Comparison of ENCODE assay signal across 8 cellular contexts in genomic region chr2:222982010-222982908, GRCh38.
DNase-seq lines count a peak whose midpoint lies in the region; ATAC-seq lines count a peak whose summit lies in the region.

No MANE protein-coding gene starts in this region.

- peak overlapping the region; percentile 91 to 92 for H2BK12ac ChIP-seq in mesenchymal stem cell (ENCODE audit: low read length in 2 of 2)

- H2BK120ac ChIP-seq in mesenchymal stem cell (ENCODE audit: low read depth, low read length): peak overlapping the region; percentile 7

- H3K9me3 ChIP-seq in mesenchymal stem cell (ENCODE audit: control insufficient read depth, low read length): peaks cover 12% of the 10 kb centered on the region

- no peak overlapping the region for H3K23ac ChIP-seq in mesenchymal stem cell (ENCODE audit: low read length in 2 of 2)

- peak overlapping the region; percentile 87 for H4K8ac ChIP-seq in mesenchymal stem cell (ENCODE audit: low read length)

- peak overlapping the region in 1 of 2 experiments; percentile 41 for H3K14ac ChIP-seq in mesenchymal stem cell (ENCODE audit: low read length in 2 of 2)

- H3K36me3 ChIP-seq in mesenchymal stem cell (ENCODE audit: control insufficient read depth in 1 of 2, insufficient read depth in 2 of 2, low read depth in 1 of 2, low read length in 2 of 2): no peaks in the 10 kb centered on the region

- DNase-seq in NCI-H345 (lab: John Stamatoyannopoulos, UW): peak; percentile 39
- DNase-seq in NCI-H345 treated with DMSO at 0.1 percent for 48 hours (lab: John Stamatoyannopoulos, UW; ENCODE audit: unreplicated experiment): no peak
- DNase-seq in NCI-H82 (lab: John Stamatoyannopoulos, UW): peak; percentile 67
- DNase-seq in dermis microvascular lymphatic vessel endothelial cell (ENCODE audit: low read depth in 2 of 2): peak; percentile 43 to 48
- peak; percentile 92 for DNase-seq in mesenchymal stem cell
- no peak for DNase-seq in activated T-cell treated with anti-CD3 and anti-CD28 coated beads, Interleukin-2, amount 50 U/mL, for 1 hour

- H4K91ac ChIP-seq in mesenchymal stem cell (ENCODE audit: low read length): peak overlapping the region; percentile 72

- H3K27ac ChIP-seq in mesenchymal stem cell (ENCODE audit: low read length, poor library complexity, severe bottlenecking): no peak overlapping the region

- peak overlapping the region; percentile 58 to 71 for H3K4ac ChIP-seq in mesenchymal stem cell (ENCODE audit: low read depth in 1 of 2, low read length in 2 of 2)

- H3K27me3 ChIP-seq in mesenchymal stem cell (ENCODE audit: control insufficient read depth in 1 of 2, insufficient read depth in 1 of 2, low read length in 2 of 2): no peaks in the 10 kb centered on the region

- no peak overlapping the region for H3K4me2 ChIP-seq in mesenchymal stem cell (ENCODE audit: low read length, poor library complexity, severe bottlenecking)

- H3K4me3 ChIP-seq in mesenchymal stem cell (ENCODE audit: insufficient read depth in 1 of 2, low read depth in 1 of 2, low read length in 2 of 2): no peak overlapping the region

- no peaks in the 10 kb centered on the region for H3K79me1 ChIP-seq in mesenchymal stem cell (replicated peaks; ENCODE audit: low read length, poor library complexity, severe bottlenecking)

- no peak overlapping the region for H2BK5ac ChIP-seq in mesenchymal stem cell (ENCODE audit: low read depth, low read length, poor library complexity, severe bottlenecking)

- 73% methylated on average over 8 of the region's 8 CpGs for WGBS in mesenchymal stem cell

- no peak overlapping the region for H2BK15ac ChIP-seq in mesenchymal stem cell (ENCODE audit: low read depth, poor library complexity, severe bottlenecking)

- peak overlapping the region; percentile 41 to 71 for H3K18ac ChIP-seq in mesenchymal stem cell (ENCODE audit: low read depth in 1 of 2, low read length in 2 of 2)

- H2AK5ac ChIP-seq in mesenchymal stem cell (ENCODE audit: low read length, severe bottlenecking): peak overlapping the region; percentile 70

- ATAC-seq in HG03139 (IDR thresholded peaks at IDR 0.05; ENCODE audit: unreplicated experiment) (peak; percentile 62), HG03039 (IDR thresholded peaks at IDR 0.05; ENCODE audit: unreplicated experiment) (no peak)

- peaks cover 3% of the 10 kb centered on the region for H3K4me1 ChIP-seq in mesenchymal stem cell (ENCODE audit: control insufficient read depth, insufficient read depth, low read depth, low read length)

- H3K9ac ChIP-seq in mesenchymal stem cell (ENCODE audit: low read length): peak overlapping the region; percentile 4

- H2AFZ ChIP-seq in mesenchymal stem cell (ENCODE audit: low read depth, low read length): no peak overlapping the region

Comparison
In these comparisons a context has a peak if more than half of its experiments do, and no peak if none do; other contexts are left out.
1. DNase-seq: peak in NCI-H345 (single experiment), NCI-H82 (single experiment), dermis microvascular lymphatic vessel endothelial cell (2 of 2) and mesenchymal stem cell (single experiment); none in NCI-H345 treated with DMSO at 0.1 percent for 48 hours (single experiment) and activated T-cell treated with anti-CD3 and anti-CD28 coated beads, Interleukin-2, amount 50 U/mL, for 1 hour (single experiment).